Comparison of ENCODE assay signal across 1 cellular context in the genomic region with DNA sequence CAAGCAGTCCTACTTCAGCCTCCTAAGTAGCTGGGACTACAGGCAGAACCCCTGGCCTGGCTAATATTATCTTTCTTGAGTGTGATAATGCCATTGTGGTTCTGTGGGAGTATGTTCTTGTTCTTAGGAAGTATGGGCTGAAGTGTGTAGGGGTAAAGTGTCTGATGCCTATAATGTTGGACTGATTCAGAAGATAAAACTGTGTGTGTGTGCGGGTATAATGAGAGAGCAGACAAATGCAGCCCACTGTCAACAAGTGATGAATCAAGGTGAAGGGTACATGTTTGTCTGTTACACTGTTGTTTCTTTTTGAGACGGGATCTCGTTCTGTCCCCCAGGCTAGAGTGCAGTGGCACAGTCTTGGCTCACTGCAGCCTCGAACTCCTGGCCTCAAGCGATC.
TF ChIP-seq lines count a peak whose summit lies in the region.

No MANE protein-coding gene starts in this region.

TF ChIP-seq in K562, 482 proteins besides CTCF, POLR2A, EP300 and RAD21:
- TF ChIP-seq SOX6 (IDR thresholded peaks at IDR 0.05) (peak; percentile 49; the same call in 1 of the 2 replicates), NFATC3 (IDR thresholded peaks at IDR 0.05) (no peak), SMARCA4 (IDR thresholded peaks at IDR 0.05) (0 out of 2 replicates have a peak, but pooled peaks have one; percentile 11), ZNF766 (CRISPR knock-in tag; conservative IDR thresholded peaks at IDR 0.05) (peak; percentile 60; the same call in 1 of the 2 replicates), MEIS2 (IDR thresholded peaks at IDR 0.05; ENCODE audit: partially characterized antibody) (peak; percentile 57), ZNF780A (CRISPR knock-in tag; IDR thresholded peaks at IDR 0.05) (no peak), RCOR1 (IDR thresholded peaks at IDR 0.05; ENCODE audit: borderline replicate concordance in 1 of 2, low read depth in 2 of 2, low read length in 2 of 2) (peak in 1 of 2 experiments; percentile 25; a peak in 1 of 4 replicates), CBFA2T3 (IDR thresholded peaks at IDR 0.05) (peak; percentile 49; the same call in 1 of the 2 replicates), ZNF347 (CRISPR knock-in tag; IDR thresholded peaks at IDR 0.05; ENCODE audit: low read depth) (no peak)
- TF ChIP-seq, protein P1, sequence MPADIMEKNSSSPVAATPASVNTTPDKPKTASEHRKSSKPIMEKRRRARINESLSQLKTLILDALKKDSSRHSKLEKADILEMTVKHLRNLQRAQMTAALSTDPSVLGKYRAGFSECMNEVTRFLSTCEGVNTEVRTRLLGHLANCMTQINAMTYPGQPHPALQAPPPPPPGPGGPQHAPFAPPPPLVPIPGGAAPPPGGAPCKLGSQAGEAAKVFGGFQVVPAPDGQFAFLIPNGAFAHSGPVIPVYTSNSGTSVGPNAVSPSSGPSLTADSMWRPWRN (IDR thresholded peaks at IDR 0.05; ENCODE audit: low read depth): peak; percentile 72
- TF ChIP-seq, protein P2, sequence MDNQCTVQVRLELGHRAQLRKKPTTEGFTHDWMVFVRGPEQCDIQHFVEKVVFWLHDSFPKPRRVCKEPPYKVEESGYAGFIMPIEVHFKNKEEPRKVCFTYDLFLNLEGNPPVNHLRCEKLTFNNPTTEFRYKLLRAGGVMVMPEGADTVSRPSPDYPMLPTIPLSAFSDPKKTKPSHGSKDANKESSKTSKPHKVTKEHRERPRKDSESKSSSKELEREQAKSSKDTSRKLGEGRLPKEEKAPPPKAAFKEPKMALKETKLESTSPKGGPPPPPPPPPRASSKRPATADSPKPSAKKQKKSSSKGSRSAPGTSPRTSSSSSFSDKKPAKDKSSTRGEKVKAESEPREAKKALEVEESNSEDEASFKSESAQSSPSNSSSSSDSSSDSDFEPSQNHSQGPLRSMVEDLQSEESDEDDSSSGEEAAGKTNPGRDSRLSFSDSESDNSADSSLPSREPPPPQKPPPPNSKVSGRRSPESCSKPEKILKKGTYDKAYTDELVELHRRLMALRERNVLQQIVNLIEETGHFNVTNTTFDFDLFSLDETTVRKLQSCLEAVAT (IDR thresholded peaks at IDR 0.05): 0 out of 4 replicates have a peak, but pooled peaks of 1 of the 2 experiments have one; percentile 4
